In the genomic region with DNA sequence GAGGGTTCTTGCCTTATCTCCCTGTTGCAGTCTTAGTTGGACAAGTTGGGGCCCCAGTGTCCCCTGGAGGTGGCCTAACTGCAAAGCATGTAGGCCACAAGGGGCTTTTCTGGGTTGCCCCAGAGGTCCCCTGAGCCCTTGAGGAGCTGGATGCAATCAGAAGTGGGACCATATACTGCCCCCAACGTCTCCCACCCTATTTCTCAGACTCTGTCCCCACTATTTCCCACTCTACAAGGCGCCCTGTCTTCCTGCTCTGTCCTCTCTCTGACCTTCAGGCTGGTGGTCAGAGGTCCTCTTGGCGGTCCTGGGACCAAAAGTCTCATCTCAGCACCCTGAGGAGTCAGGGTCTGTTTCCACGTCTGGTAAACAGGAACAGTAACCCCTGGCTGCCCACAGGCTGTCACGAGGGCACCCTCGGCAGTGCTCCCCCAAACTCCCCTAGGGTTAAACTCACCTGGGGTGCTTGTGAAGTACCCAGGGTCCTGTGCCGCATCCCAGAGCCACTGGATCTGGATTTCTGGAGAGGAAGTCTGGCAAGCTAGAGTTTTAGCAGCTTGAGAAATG, we compare ENCODE assay signal across 1 cellular context.
TF ChIP-seq lines count a peak whose summit lies in the region.

No MANE protein-coding gene starts in this region.

TF ChIP-seq in K562, 482 proteins besides CTCF, POLR2A, EP300 and RAD21:
- TF ChIP-seq HMG20A (CRISPR knock-in tag; conservative IDR thresholded peaks at IDR 0.05) (no peak), ZNF395 (CRISPR knock-in tag; IDR thresholded peaks at IDR 0.05) (no peak), CBFA2T3 (IDR thresholded peaks at IDR 0.05) (peak; percentile 36)
